Comparison of ENCODE assay signal across 18 cellular contexts in genomic region chr7:23458044-23458443, GRCh38. TPM values are rescaled to one million over a fixed set of nuclear protein-coding genes. Genes with fewer than 3 reads are reported as not detected.
DNase-seq lines count a peak whose midpoint lies in the region; ATAC-seq and TF ChIP-seq lines count a peak whose summit lies in the region.
"Had no signal": no experiment of that assay in that cellular context is flagged by ENCODE, and none has a peak within 500 bp of the region (broad histone marks: within the 10 kb centered on the region; RNA-seq: fewer than 3 reads in every experiment).

No MANE protein-coding gene starts in this region.

- TF ChIP-seq POLR2A in GM18505 (IDR thresholded peaks at IDR 0.05; ENCODE audit: borderline replicate concordance, extremely low read depth, insufficient read depth, insufficient read length) = no peak

- H3K27ac ChIP-seq in cardiac muscle cell (peak overlapping the region; percentile 6), right atrium auricular region (no peak overlapping the region)
- H3K27ac ChIP-seq: BLaER1, RWPE1, SJSA1 had no signal

- H3K27me3 ChIP-seq in cardiac muscle cell (no peaks in the 10 kb centered on the region), right atrium auricular region (no peaks in the 10 kb centered on the region)
- H3K27me3 ChIP-seq: BLaER1, SJSA1 had no signal

- H3K4me3 ChIP-seq in cardiac muscle cell (no peak overlapping the region), right atrium auricular region (no peak overlapping the region)
- H3K4me3 ChIP-seq: BLaER1, SJSA1 had no signal

- ATAC-seq in GM18505 (IDR thresholded peaks at IDR 0.05; ENCODE audit: unreplicated experiment) = no peak
- ATAC-seq: CD8-positive, alpha-beta T cell had no signal

- peaks cover 15% of the 10 kb centered on the region for H3K4me1 ChIP-seq in cardiac muscle cell (ENCODE audit: low read depth)
- no peaks in the 10 kb centered on the region for H3K4me1 ChIP-seq in right atrium auricular region
- H3K4me1 ChIP-seq: SJSA1 had no signal

- H3K36me3 ChIP-seq in cardiac muscle cell = no peaks in the 10 kb centered on the region
- H3K36me3 ChIP-seq in right atrium auricular region = no peaks in the 10 kb centered on the region
- H3K36me3 ChIP-seq: BLaER1 had no signal

- H3K27ac Mint-ChIP-seq in mesothelial cell of epicardium = peak overlapping the region; percentile 2
- H3K27ac Mint-ChIP-seq in activated CD4-positive, alpha-beta T cell treated with anti-CD3 and anti-CD28 coated beads, Interleukin-2, amount 10 ng/mL, durations not matched to agents 24 days and 14 days = no peak overlapping the region
- H3K27ac Mint-ChIP-seq: CD8-positive, alpha-beta T cell had no signal

- no peaks in the 10 kb centered on the region for H3K9me3 Mint-ChIP-seq in mesothelial cell of epicardium
- H3K9me3 Mint-ChIP-seq in activated CD4-positive, alpha-beta T cell treated with anti-CD3 and anti-CD28 coated beads, Interleukin-2, amount 10 ng/mL, durations not matched to agents 24 days and 14 days = no peaks in the 10 kb centered on the region
- H3K9me3 Mint-ChIP-seq: CD8-positive, alpha-beta T cell had no signal

- H3K9me3 ChIP-seq in cardiac muscle cell (ENCODE audit: low read depth) (no peaks in the 10 kb centered on the region), right atrium auricular region (no peaks in the 10 kb centered on the region)
- H3K9me3 ChIP-seq: BLaER1, SJSA1 had no signal

- intact Hi-C loops in activated CD4-positive, alpha-beta T cell treated with anti-CD3 and anti-CD28 coated beads, Interleukin-2, amount 10 ng/mL, durations not matched to agents 24 days and 14 days (cut with micrococcal nuclease) = no loop called here

- no peaks in the 10 kb centered on the region for H3K27me3 Mint-ChIP-seq in mesothelial cell of epicardium (ENCODE audit: low read depth)
- H3K27me3 Mint-ChIP-seq in activated CD4-positive, alpha-beta T cell treated with anti-CD3 and anti-CD28 coated beads, Interleukin-2, amount 10 ng/mL, durations not matched to agents 24 days and 14 days = peaks cover 52% of the 10 kb centered on the region

- H3K36me3 Mint-ChIP-seq in mesothelial cell of epicardium = peaks cover 16% of the 10 kb centered on the region
- no peaks in the 10 kb centered on the region for H3K36me3 Mint-ChIP-seq in activated CD4-positive, alpha-beta T cell treated with anti-CD3 and anti-CD28 coated beads, Interleukin-2, amount 10 ng/mL, durations not matched to agents 24 days and 14 days (ENCODE audit: low read depth)
- H3K36me3 Mint-ChIP-seq: CD8-positive, alpha-beta T cell had no signal

- no peak overlapping the region for H3K4me3 Mint-ChIP-seq in mesothelial cell of epicardium
- H3K4me3 Mint-ChIP-seq in activated CD4-positive, alpha-beta T cell treated with anti-CD3 and anti-CD28 coated beads, Interleukin-2, amount 10 ng/mL, durations not matched to agents 24 days and 14 days = no peak overlapping the region
- H3K4me3 Mint-ChIP-seq: CD8-positive, alpha-beta T cell had no signal

- H3K4me1 Mint-ChIP-seq in mesothelial cell of epicardium = peaks cover 31% of the 10 kb centered on the region
- peaks cover 5% of the 10 kb centered on the region for H3K4me1 Mint-ChIP-seq in activated CD4-positive, alpha-beta T cell treated with anti-CD3 and anti-CD28 coated beads, Interleukin-2, amount 10 ng/mL, durations not matched to agents 24 days and 14 days

- DNase-seq in cardiac muscle cell (ENCODE audit: low read depth in 1 of 2, low spot score in 1 of 2) = peak in 1 of 2 donors; percentile 23
- no peak for DNase-seq in right atrium auricular region (ENCODE audit: low spot score)
- peak; percentile 26 for DNase-seq in astrocyte of the hippocampus (ENCODE audit: low read depth, low spot score)
- no peak for DNase-seq in mesothelial cell of epicardium (ENCODE audit: low spot score in 2 of 2, unreplicated experiment in 2 of 2)
- no peak for DNase-seq in HPDE6-E6E7 (ENCODE audit: extremely low spot score)
- no peak for DNase-seq in activated CD4-positive, alpha-beta T cell treated with anti-CD3 and anti-CD28 coated beads, Interleukin-2, amount 10 ng/mL, durations not matched to agents 24 days and 14 days
- no peak for DNase-seq in stimulated activated CD4-positive, alpha-beta T cell treated with anti-CD3 and anti-CD28 coated beads, Interleukin-2, amount 100 ng/mL, for 48 hours
- DNase-seq: 8988T; CD8-positive, alpha-beta T cell; HCEC 1CT; NCI-H1417; NCI-H2029; NCI-H2171; NCI-H774 had no signal

- TF ChIP-seq CTCF in cardiac muscle cell (IDR thresholded peaks at IDR 0.05; ENCODE audit: low read depth, low read length) (no peak), right atrium auricular region (IDR thresholded peaks at IDR 0.05) (no peak), mesothelial cell of epicardium (IDR thresholded peaks at IDR 0.05; ENCODE audit: unreplicated experiment) (no peak)

RNA-seq across cellular contexts. Expression of gene IGF2BP3, which starts 12.2 kb away (rescaled TPM):
- total RNA-seq in cardiac muscle cell (44.9 and 59.3 TPM in 2 replicates), right atrium auricular region (not detected), mesothelial cell of epicardium (84.3 to 91.3 TPM (median 89.1 TPM) in 3 replicates)
- 30.5 and 45.5 TPM in 2 replicates for polyA plus RNA-seq in cardiac muscle cell
- 2.2 and 2.7 TPM in 2 replicates for total RNA-seq in activated CD4-positive, alpha-beta T cell treated with anti-CD3 and anti-CD28 coated beads, Interleukin-2, amount 10 ng/mL, durations not matched to agents 24 days and 14 days
- total RNA-seq: CD8-positive, alpha-beta T cell had no signal

Comparison
In these comparisons a context has a peak if more than half of its experiments do, and no peak if none do; other contexts are left out.
1. RNA of gene IGF2BP3, which starts 12.2 kb away (total RNA-seq): 84.3 to 91.3 TPM in mesothelial cell of epicardium and 44.9 to 59.3 TPM in cardiac muscle cell; 2.2 to 2.7 TPM in activated CD4-positive, alpha-beta T cell treated with anti-CD3 and anti-CD28 coated beads, Interleukin-2, amount 10 ng/mL, durations not matched to agents 24 days and 14 days and not detected in right atrium auricular region; every median in the first group is over 10 times any median in the second.